ENCODE assay signal across 8 cellular contexts in genomic region chr3:179563298-179563934, GRCh38. TPM values are rescaled to one million over a fixed set of nuclear protein-coding genes. Genes with fewer than 3 reads are reported as not detected.
DNase-seq lines count a peak whose midpoint lies in the region; ATAC-seq, FAIRE-seq and TF ChIP-seq lines count a peak whose summit lies in the region.

No MANE protein-coding gene starts in this region.

- peak; percentile 86 for FAIRE-seq in GM18507 (lab: Jason Lieb, UNC)

- DNase-seq in A172 (ENCODE audit: low spot score) (peak; percentile 77), GM18507 (ENCODE audit: extremely low spot score, insufficient read length, low read depth) (peak; percentile 32), NCI-H2107 treated with DMSO at 0.1 percent for 48 hours (lab: John Stamatoyannopoulos, UW; ENCODE audit: unreplicated experiment) (peak; percentile 76), kidney epithelial cell (ENCODE audit: low read depth) (no peak)
- peak; percentile 28 to 39 (median 34) for DNase-seq in activated CD4-positive, CD25-positive, alpha-beta regulatory T cell (lab: John Stamatoyannopoulos, UW)
- DNase-seq in central memory CD4-positive, alpha-beta T cell = peak; percentile 58
- DNase-seq in stimulated activated CD4-positive, alpha-beta T cell treated with anti-CD3 and anti-CD28 coated beads, Interleukin-15, amount 100 ng/mL, for 24 hours = peak; percentile 81

- H3K27me3 ChIP-seq in kidney epithelial cell (ENCODE audit: control insufficient read depth, insufficient read depth, low read length) = no peaks in the 10 kb centered on the region

- ATAC-seq in HG02981 (IDR thresholded peaks at IDR 0.05; ENCODE audit: unreplicated experiment) = peak; percentile 53

- H3K4me3 ChIP-seq in kidney epithelial cell (ENCODE audit: low read depth, low read length) = peak overlapping the region; percentile 87

- TF ChIP-seq CTCF in kidney epithelial cell (IDR thresholded peaks at IDR 0.05; ENCODE audit: insufficient read depth, low read length, poor library complexity, severe bottlenecking) = peak; percentile 45

- no peaks in the 10 kb centered on the region for H3K36me3 ChIP-seq in kidney epithelial cell (ENCODE audit: control insufficient read depth, insufficient read depth, low read length)

RNA-seq across cellular contexts. Expression of gene ACTL6A, which starts 0.7 kb away (rescaled TPM):
- total RNA-seq in A172 (2014; rRNA removed; shearing (Covaris generic)) = 293 and 321 TPM in 2 replicates
- 84.6 and 94.1 TPM in 2 replicates for total RNA-seq in kidney epithelial cell

RNA-seq across cellular contexts. Expression of gene MRPL47, which starts 41.0 kb away (rescaled TPM):
- total RNA-seq in A172 (2014; rRNA removed; shearing (Covaris generic)) = 184 and 189 TPM in 2 replicates
- total RNA-seq in kidney epithelial cell = 51.2 and 54.1 TPM in 2 replicates

RNA-seq across cellular contexts. Expression of gene NDUFB5, which starts 41.2 kb away (rescaled TPM):
- 316 and 319 TPM in 2 replicates for total RNA-seq in A172 (2014; rRNA removed; shearing (Covaris generic))
- 93.0 and 103 TPM in 2 replicates for total RNA-seq in kidney epithelial cell
